Comparison of ENCODE assay signal across 8 cellular contexts in genomic region chr14:61696753-61697318, GRCh38. TPM values are rescaled to one million over a fixed set of nuclear protein-coding genes. Genes with fewer than 3 reads are reported as not detected.
A peak's percentile ranks its signal among the peaks of the same experiment; 100 is the strongest.
DNase-seq lines count a peak whose midpoint lies in the region; ATAC-seq and TF ChIP-seq lines count a peak whose summit lies in the region.

No MANE protein-coding gene starts in this region.

- peaks cover 14% of the 10 kb centered on the region for H3K36me3 ChIP-seq in WERI-Rb-1
- no peaks in the 10 kb centered on the region for H3K36me3 ChIP-seq in hepatocyte (replicated peaks; ENCODE audit: insufficient read depth, low read depth)
- no peaks in the 10 kb centered on the region for H3K36me3 ChIP-seq in skeletal muscle tissue (ENCODE audit: control insufficient read depth in 3 of 3, insufficient read depth in 3 of 3, low read length in 3 of 3)

- DNase-seq in DMS 273 (lab: John Stamatoyannopoulos, UW; ENCODE audit: unreplicated experiment) = peak; percentile 22
- no peak for DNase-seq in DMS 273 treated with DMSO at 0.1 percent for 48 hours (lab: John Stamatoyannopoulos, UW)
- DNase-seq in WERI-Rb-1 = no peak
- DNase-seq in hepatocyte (ENCODE audit: low spot score) = no peak
- no peak for DNase-seq in mucosa of gallbladder (ENCODE audit: low spot score)

- H3K79me2 ChIP-seq in hepatocyte = peaks cover 64% of the 10 kb centered on the region

- peak overlapping the region; percentile 90 to 97 (median 92) for H3K9ac ChIP-seq in skeletal muscle tissue (ENCODE audit: low read depth in 1 of 3, low read length in 3 of 3)

- H3K27me3 ChIP-seq in WERI-Rb-1 (ENCODE audit: insufficient read depth, low read depth, severe bottlenecking) (no peaks in the 10 kb centered on the region), hepatocyte (no peaks in the 10 kb centered on the region), skeletal muscle tissue (ENCODE audit: control insufficient read depth in 3 of 3, insufficient read depth in 3 of 3, low read length in 3 of 3) (no peaks in the 10 kb centered on the region)

- H3K4me2 ChIP-seq in hepatocyte = peak overlapping the region; percentile 77

- peaks cover 58% of the 10 kb centered on the region for H4K20me1 ChIP-seq in hepatocyte (ENCODE audit: insufficient read depth, poor library complexity, severe bottlenecking)

- TF ChIP-seq CTCF in WERI-Rb-1 (IDR thresholded peaks at IDR 0.05; ENCODE audit: low read depth, low read length) (no peak), hepatocyte (IDR thresholded peaks at IDR 0.05; ENCODE audit: poor library complexity) (no peak)

- 3% methylated on average over 5 of the region's 5 CpGs for WGBS in hepatocyte (ENCODE audit: low lambda C conversion rate, missing lambda C conversion rate)

- no peak for ATAC-seq in GM21381 (IDR thresholded peaks at IDR 0.05; ENCODE audit: unreplicated experiment)
- no peak for ATAC-seq in GM18519 (IDR thresholded peaks at IDR 0.05; ENCODE audit: low FRiP score, unreplicated experiment)

- H3K27ac ChIP-seq in WERI-Rb-1 (peak overlapping the region; percentile 99), hepatocyte (peak overlapping the region; percentile 99), skeletal muscle tissue (ENCODE audit: low read depth, low read length) (peak overlapping the region; percentile 96)

- H3K9me3 ChIP-seq in WERI-Rb-1 (ENCODE audit: severe bottlenecking) (no peaks in the 10 kb centered on the region), hepatocyte (ENCODE audit: low read depth) (no peaks in the 10 kb centered on the region), skeletal muscle tissue (ENCODE audit: control insufficient read depth in 3 of 3, low read length in 3 of 3) (no peaks in the 10 kb centered on the region)

- no peak overlapping the region for H2AFZ ChIP-seq in hepatocyte

- H3K4me1 ChIP-seq in hepatocyte (ENCODE audit: insufficient read depth) (peaks cover 29% of the 10 kb centered on the region), skeletal muscle tissue (ENCODE audit: control insufficient read depth in 3 of 3, insufficient read depth in 3 of 3, low read length in 3 of 3) (peaks cover 5 to 21% (median 7%) of the 10 kb centered on the region in 3 donors)

- no peaks in the 10 kb centered on the region for H3K9me2 ChIP-seq in hepatocyte (replicated peaks; ENCODE audit: insufficient read depth)

- peak overlapping the region; percentile 70 for H3K4me3 ChIP-seq in WERI-Rb-1 (ENCODE audit: low read depth, low read length)
- H3K4me3 ChIP-seq in hepatocyte = peak overlapping the region; percentile 95
- peak overlapping the region; percentile 84 to 93 (median 87) for H3K4me3 ChIP-seq in skeletal muscle tissue (ENCODE audit: low read length in 3 of 3)

RNA-seq across cellular contexts. Expression of gene HIF1A, which starts 1.5 kb away (rescaled TPM):
- total RNA-seq in hepatocyte (219 and 285 TPM in 2 replicates), skeletal muscle tissue (42.3 TPM), mucosa of gallbladder (181 TPM)
- 169 and 181 TPM in 2 replicates for polyA plus RNA-seq in hepatocyte
